In genomic region chr1:153976819-153977249, GRCh38 we compare ENCODE assay signal across 8 cellular contexts. TPM values are rescaled to one million over a fixed set of nuclear protein-coding genes. Genes with fewer than 3 reads are reported as not detected.
DNase-seq lines count a peak whose midpoint lies in the region; ATAC-seq and TF ChIP-seq lines count a peak whose summit lies in the region.

No MANE protein-coding gene starts in this region.

- ATAC-seq in GM18907 (IDR thresholded peaks at IDR 0.05; ENCODE audit: unreplicated experiment), result no peak
- ATAC-seq in GM21367 (IDR thresholded peaks at IDR 0.05; ENCODE audit: unreplicated experiment), result no peak

- H4K20me1 ChIP-seq in fibroblast of lung (ENCODE audit: control insufficient read depth, extremely low read depth, insufficient read depth, low read length), result no peaks in the 10 kb centered on the region

- H3K4me1 Mint-ChIP-seq in progenitor cell of endocrine pancreas (ENCODE audit: low read depth), result peaks cover 19% of the 10 kb centered on the region

- H3K36me3 ChIP-seq in SJCRH30 (peaks cover 18% of the 10 kb centered on the region), fibroblast of lung (ENCODE audit: control insufficient read depth, insufficient read depth, low read length) (peaks cover 17% of the 10 kb centered on the region)

- no peak for DNase-seq in SJCRH30
- DNase-seq in fibroblast of lung (ENCODE audit: low read depth in 2 of 2), result no peak
- no peak for DNase-seq in progenitor cell of endocrine pancreas (ENCODE audit: low spot score, unreplicated experiment)
- no peak for DNase-seq in putamen (ENCODE audit: low spot score)
- DNase-seq in Kasumi-1 (lab: John Stamatoyannopoulos, UW), result no peak

- peak overlapping the region; percentile 89 for H3K9ac ChIP-seq in fibroblast of lung (ENCODE audit: insufficient read depth, low read length)

- peak overlapping the region; percentile 80 for H3K27ac ChIP-seq in SJCRH30
- H3K27ac ChIP-seq in fibroblast of lung (ENCODE audit: insufficient read depth, low read length), result peak overlapping the region; percentile 81

- TF ChIP-seq CTCF in GM12875 (IDR thresholded peaks at IDR 0.05; ENCODE audit: borderline replicate concordance, insufficient read depth, low read depth, low read length) (no peak), fibroblast of lung (conservative IDR thresholded peaks at IDR 0.05 in 1 of 2, IDR thresholded peaks at IDR 0.05 in 1 of 2; ENCODE audit: low read depth in 1 of 2, low read length in 2 of 2) (no peak), progenitor cell of endocrine pancreas (IDR thresholded peaks at IDR 0.05; ENCODE audit: unreplicated experiment) (no peak)

- peak overlapping the region; percentile 96 for H3K4me3 Mint-ChIP-seq in progenitor cell of endocrine pancreas (ENCODE audit: low read depth)

- H3K36me3 Mint-ChIP-seq in progenitor cell of endocrine pancreas (ENCODE audit: insufficient read depth), result peaks cover 4% of the 10 kb centered on the region

- 0 out of 2 replicates have a peak, but pooled peaks cover 5% of the 10 kb centered on the region for H3K4me1 ChIP-seq in SJCRH30
- peaks cover 6% of the 10 kb centered on the region for H3K4me1 ChIP-seq in fibroblast of lung (ENCODE audit: control insufficient read depth, extremely low read depth, insufficient read depth, low read length)

- H3K27me3 ChIP-seq in SJCRH30, result no peaks in the 10 kb centered on the region
- no peaks in the 10 kb centered on the region for H3K27me3 ChIP-seq in fibroblast of lung (ENCODE audit: control insufficient read depth, insufficient read depth, low read length)

- peak overlapping the region; percentile 94 for H3K4me2 ChIP-seq in fibroblast of lung (ENCODE audit: extremely low read depth, insufficient read depth, low read length)

- no peaks in the 10 kb centered on the region for H3K27me3 Mint-ChIP-seq in progenitor cell of endocrine pancreas

- H3K4me3 ChIP-seq in GM12875 (ENCODE audit: low read depth, low read length) (peak overlapping the region; percentile 96), SJCRH30 (peak overlapping the region; percentile 97), fibroblast of lung (replicated peaks in 1 of 4; ENCODE audit: control extremely low read depth in 1 of 4, insufficient read depth in 1 of 4, low read depth in 3 of 4, low read length in 4 of 4) (peak overlapping the region; percentile 85 to 100 (median 96))

- H3K9me3 Mint-ChIP-seq in progenitor cell of endocrine pancreas (ENCODE audit: low read depth), result no peaks in the 10 kb centered on the region

- H3K9me3 ChIP-seq in SJCRH30 (replicated peaks), result no peaks in the 10 kb centered on the region
- H3K9me3 ChIP-seq in fibroblast of lung (ENCODE audit: control insufficient read depth, insufficient read depth, low read depth, low read length), result no peaks in the 10 kb centered on the region

- H3K27ac Mint-ChIP-seq in progenitor cell of endocrine pancreas, result peak overlapping the region; percentile 96

- peaks cover 17% of the 10 kb centered on the region for H3K79me2 ChIP-seq in fibroblast of lung (ENCODE audit: control insufficient read depth, insufficient read depth, low read length)

- peak overlapping the region; percentile 70 for H2AFZ ChIP-seq in fibroblast of lung (ENCODE audit: low read length)

RNA-seq across cellular contexts. Expression of gene JTB, which starts 0.6 kb away (rescaled TPM):
- 96.8 and 97.9 TPM in 2 replicates for total RNA-seq in SJCRH30 (2014; rRNA removed; shearing (Covaris generic))
- total RNA-seq in fibroblast of lung (98.9 and 131 TPM in 2 replicates), progenitor cell of endocrine pancreas (75.0 and 76.5 TPM in 2 replicates)
- 102 and 123 TPM in 2 replicates for polyA plus RNA-seq in fibroblast of lung
- 98.6 and 98.8 TPM in 2 replicates for polyA plus RNA-seq in fibroblast of lung (2012)
- polyA minus RNA-seq in fibroblast of lung (ENCODE audit: low replicate concordance), result 54.5 and 60.8 TPM in 2 replicates

RNA-seq across cellular contexts. Expression of gene CREB3L4, which starts 9.1 kb away (rescaled TPM):
- total RNA-seq in SJCRH30 (2014; rRNA removed; shearing (Covaris generic)), result 7.5 and 9.3 TPM in 2 replicates
- total RNA-seq in fibroblast of lung, result 6.4 and 8.2 TPM in 2 replicates
- polyA plus RNA-seq in fibroblast of lung, result 3.7 and 4.8 TPM in 2 replicates
- polyA plus RNA-seq in fibroblast of lung (2012), result 3.3 and 4.6 TPM in 2 replicates
- 2.0 and 16.6 TPM in 2 replicates for polyA minus RNA-seq in fibroblast of lung (ENCODE audit: low replicate concordance)
- 36.6 and 41.7 TPM in 2 replicates for total RNA-seq in progenitor cell of endocrine pancreas

RNA-seq across cellular contexts. Expression of gene RAB13, which starts 9.3 kb away (rescaled TPM):
- 32.4 and 36.5 TPM in 2 replicates for total RNA-seq in SJCRH30 (2014; rRNA removed; shearing (Covaris generic))
- total RNA-seq in fibroblast of lung, result 82.7 and 86.2 TPM in 2 replicates
- polyA plus RNA-seq in fibroblast of lung, result 126 and 133 TPM in 2 replicates
- polyA plus RNA-seq in fibroblast of lung (2012), result 338 and 370 TPM in 2 replicates
- polyA minus RNA-seq in fibroblast of lung (ENCODE audit: low replicate concordance), result 13.5 and 24.9 TPM in 2 replicates
- 83.3 and 90.4 TPM in 2 replicates for total RNA-seq in progenitor cell of endocrine pancreas

RNA-seq across cellular contexts. Expression of gene SLC39A1, which starts 13.5 kb away (rescaled TPM):
- 74.4 and 77.2 TPM in 2 replicates for total RNA-seq in SJCRH30 (2014; rRNA removed; shearing (Covaris generic))
- 113 and 119 TPM in 2 replicates for total RNA-seq in fibroblast of lung
- 80.5 and 94.4 TPM in 2 replicates for polyA plus RNA-seq in fibroblast of lung
- 89.0 and 97.9 TPM in 2 replicates for polyA plus RNA-seq in fibroblast of lung (2012)
- 118 and 119 TPM in 2 replicates for polyA minus RNA-seq in fibroblast of lung (ENCODE audit: low replicate concordance)
- 70.6 and 75.4 TPM in 2 replicates for total RNA-seq in progenitor cell of endocrine pancreas

RNA-seq across cellular contexts. Expression of gene RPS27, which starts 13.7 kb away (rescaled TPM):
- total RNA-seq in SJCRH30 (2014; rRNA removed; shearing (Covaris generic)), result 3,620 and 4,036 TPM in 2 replicates
- 2,666 and 2,883 TPM in 2 replicates for total RNA-seq in fibroblast of lung
- polyA plus RNA-seq in fibroblast of lung, result 2,477 and 3,291 TPM in 2 replicates
- polyA plus RNA-seq in fibroblast of lung (2012), result 4,715 and 6,282 TPM in 2 replicates
- polyA minus RNA-seq in fibroblast of lung (ENCODE audit: low replicate concordance), result 1,179 and 1,688 TPM in 2 replicates
- 2,170 and 2,294 TPM in 2 replicates for total RNA-seq in progenitor cell of endocrine pancreas
